ENCODE assay signal across 8 cellular contexts in genomic region chr12:112158461-112159145, GRCh38. TPM values are rescaled to one million over a fixed set of nuclear protein-coding genes. Genes with fewer than 3 reads are reported as not detected.
DNase-seq lines count a peak whose midpoint lies in the region; ATAC-seq and TF ChIP-seq lines count a peak whose summit lies in the region.
"Not testable (repeated sequence)": the region's sequence is repeated elsewhere in the genome, so short reads cannot be mapped to it uniquely, and the experiment has no call there.

No MANE protein-coding gene starts in this region.

- POLR2A ChIA-PET in CD4-positive, alpha-beta T cell (lab: Charles Lee), result interaction anchor here (0.6 to 2.3 kb wide), 5 partner anchors 28 to 145 kb away, joined by 4 to 15 read pairs (median 5); partner anchors contain the start of gene TRAFD1

- not testable (repeated sequence) for H3K9me3 Mint-ChIP-seq in CD4-positive, alpha-beta T cell; natural killer cell
- peaks cover 21% of the 10 kb centered on the region for H3K9me3 Mint-ChIP-seq in T-helper 1 cell treated with Interleukin-12 subunit alpha and Interleukin-12 subunit beta and Interleukin-4 antibody, amounts not matched to agents 30 μg/mL and 1 μg/mL, for 36 hours
- peaks cover 18% of the 10 kb centered on the region for H3K9me3 Mint-ChIP-seq in activated naive CD4-positive, alpha-beta T cell treated with anti-CD3 and anti-CD28 coated beads, Interleukin-2, amount 50 U/mL, for 24 hours

- peak overlapping the region; percentile 70 for H3K27ac Mint-ChIP-seq in CD4-positive, alpha-beta T cell
- H3K27ac Mint-ChIP-seq in T-helper 1 cell treated with Interleukin-12 subunit alpha and Interleukin-12 subunit beta and Interleukin-4 antibody, amounts not matched to agents 30 μg/mL and 1 μg/mL, for 36 hours, result peak overlapping the region; percentile 74
- H3K27ac Mint-ChIP-seq in activated naive CD4-positive, alpha-beta T cell treated with anti-CD3 and anti-CD28 coated beads, Interleukin-2, amount 50 U/mL, for 24 hours, result peak overlapping the region; percentile 23
- H3K27ac Mint-ChIP-seq in natural killer cell, result peak overlapping the region; percentile 47 to 80

- not testable (repeated sequence) for TF ChIP-seq CTCF in CD4-positive, alpha-beta T cell (IDR thresholded peaks at IDR 0.05); natural killer cell (IDR thresholded peaks at IDR 0.05); upper lobe of right lung (IDR thresholded peaks at IDR 0.05)

- H3K9me3 ChIP-seq in CD4-positive, alpha-beta T cell (ENCODE audit: control insufficient read depth, low read length); effector memory CD4-positive, alpha-beta T cell (ENCODE audit: control insufficient read depth, low read length); upper lobe of right lung: not testable (repeated sequence)

- not testable (repeated sequence) for H3K4me3 Mint-ChIP-seq in CD4-positive, alpha-beta T cell; activated naive CD4-positive, alpha-beta T cell treated with anti-CD3 and anti-CD28 coated beads, Interleukin-2, amount 50 U/mL, for 24 hours
- H3K4me3 Mint-ChIP-seq in T-helper 1 cell treated with Interleukin-12 subunit alpha and Interleukin-12 subunit beta and Interleukin-4 antibody, amounts not matched to agents 30 μg/mL and 1 μg/mL, for 36 hours, result peak overlapping the region; percentile 22
- H3K4me3 Mint-ChIP-seq in natural killer cell, result peak overlapping the region; percentile 25

- not testable (repeated sequence) for H3K27me3 ChIP-seq in CD4-positive, alpha-beta T cell (ENCODE audit: control insufficient read depth, insufficient read depth, low read length); effector memory CD4-positive, alpha-beta T cell (replicated peaks; ENCODE audit: control insufficient read depth, insufficient read depth, low read length, poor library complexity, severe bottlenecking); upper lobe of right lung

- DNase-seq in CD4-positive, alpha-beta T cell, result peak in 8 of 10 experiments; percentile 8 to 45 (median 23)
- DNase-seq in activated CD4-positive, alpha-beta T cell treated with anti-CD3 and anti-CD28 coated beads, Interleukin-2, amount 50 U/mL, for 4 hours, result peak; percentile 8 to 9
- DNase-seq in activated T-helper 1 cell treated with Interleukin-2 at 50 U/mL for 16 hours (ENCODE audit: low read depth) (peak; percentile 8), upper lobe of right lung (peak; percentile 54)
- DNase-seq in effector memory CD4-positive, alpha-beta T cell, result peak in 1 of 3 donors; percentile 23
- not testable (repeated sequence) for DNase-seq in natural killer cell

- not testable (repeated sequence) for H3K27me3 Mint-ChIP-seq in CD4-positive, alpha-beta T cell; T-helper 1 cell treated with Interleukin-12 subunit alpha and Interleukin-12 subunit beta and Interleukin-4 antibody, amounts not matched to agents 30 μg/mL and 1 μg/mL, for 36 hours (ENCODE audit: low read depth); activated naive CD4-positive, alpha-beta T cell treated with anti-CD3 and anti-CD28 coated beads, Interleukin-2, amount 50 U/mL, for 24 hours; natural killer cell (ENCODE audit: low read depth in 2 of 2)

- H3K4me1 ChIP-seq in effector memory CD4-positive, alpha-beta T cell (ENCODE audit: control insufficient read depth, insufficient read depth, low read length, poor library complexity, severe bottlenecking); upper lobe of right lung: not testable (repeated sequence)

- peak; percentile 63 for ATAC-seq in CD4-positive, alpha-beta T cell (ENCODE audit: poor library complexity)
- peak; percentile 52 to 66 (median 53) for ATAC-seq in natural killer cell
- not testable (repeated sequence) for ATAC-seq in upper lobe of right lung

- H3K36me3 Mint-ChIP-seq in CD4-positive, alpha-beta T cell (ENCODE audit: low read depth), result peaks cover 97% of the 10 kb centered on the region
- H3K36me3 Mint-ChIP-seq in T-helper 1 cell treated with Interleukin-12 subunit alpha and Interleukin-12 subunit beta and Interleukin-4 antibody, amounts not matched to agents 30 μg/mL and 1 μg/mL, for 36 hours (ENCODE audit: low read depth), result peaks cover 72% of the 10 kb centered on the region
- peaks cover 67% of the 10 kb centered on the region for H3K36me3 Mint-ChIP-seq in activated naive CD4-positive, alpha-beta T cell treated with anti-CD3 and anti-CD28 coated beads, Interleukin-2, amount 50 U/mL, for 24 hours
- peaks cover 26% of the 10 kb centered on the region for H3K36me3 Mint-ChIP-seq in natural killer cell

- H3K4me1 Mint-ChIP-seq in CD4-positive, alpha-beta T cell (ENCODE audit: low read depth), result peaks cover 11% of the 10 kb centered on the region
- peaks cover 33% of the 10 kb centered on the region for H3K4me1 Mint-ChIP-seq in T-helper 1 cell treated with Interleukin-12 subunit alpha and Interleukin-12 subunit beta and Interleukin-4 antibody, amounts not matched to agents 30 μg/mL and 1 μg/mL, for 36 hours (ENCODE audit: low read depth)
- peaks cover 26% of the 10 kb centered on the region for H3K4me1 Mint-ChIP-seq in activated naive CD4-positive, alpha-beta T cell treated with anti-CD3 and anti-CD28 coated beads, Interleukin-2, amount 50 U/mL, for 24 hours
- H3K4me1 Mint-ChIP-seq in natural killer cell, result peaks cover 13 to 21% of the 10 kb centered on the region in 2 donors

- not testable (repeated sequence) for H3K27ac ChIP-seq in CD4-positive, alpha-beta T cell (ENCODE audit: low read depth, low read length); upper lobe of right lung
- peak overlapping the region; percentile 33 for H3K27ac ChIP-seq in effector memory CD4-positive, alpha-beta T cell (ENCODE audit: insufficient read depth, low read length, poor library complexity, severe bottlenecking)

- CTCF ChIA-PET in CD4-positive, alpha-beta T cell (lab: Charles Lee), result not testable (repeated sequence)

- H3K4me3 ChIP-seq in effector memory CD4-positive, alpha-beta T cell (ENCODE audit: insufficient read depth, low read depth, low read length, poor library complexity, severe bottlenecking); upper lobe of right lung: not testable (repeated sequence)

- peaks cover 23% of the 10 kb centered on the region for H3K36me3 ChIP-seq in effector memory CD4-positive, alpha-beta T cell (ENCODE audit: control insufficient read depth, insufficient read depth, low read length)
- peaks cover 48% of the 10 kb centered on the region for H3K36me3 ChIP-seq in upper lobe of right lung

- intact Hi-C loops in CD4-positive, alpha-beta T cell (cut with DNase I, micrococcal nuclease); natural killer cell (cut with micrococcal nuclease); upper lobe of right lung (cut with DNase I): not testable (repeated sequence)

RNA-seq across cellular contexts. Expression of gene TRAFD1, which starts 33.2 kb away (rescaled TPM):
- 10 to 100 TPM; 19.6 to 20.4 TPM for total RNA-seq in CD4-positive, alpha-beta T cell
- 10 to 100 TPM; 35.8 to 45.3 (median 45.2) TPM for total RNA-seq in natural killer cell
- 35.3 TPM for total RNA-seq in upper lobe of right lung

RNA-seq across cellular contexts. Expression of gene NAA25, which starts 50.0 kb away (rescaled TPM):
- 10 to 100 TPM; 31.1 to 34.6 TPM for total RNA-seq in CD4-positive, alpha-beta T cell
- total RNA-seq in natural killer cell (10 to 100 TPM; 25.8 to 34.4 (median 30.7) TPM), upper lobe of right lung (18.8 TPM)

Comparison
In these comparisons a context has a peak if more than half of its experiments do, and no peak if none do; other contexts are left out.
1. H3K27ac Mint-ChIP-seq: peak in every context shown above with its lines; median percentile 74 in T-helper 1 cell treated with Interleukin-12 subunit alpha and Interleukin-12 subunit beta and Interleukin-4 antibody, amounts not matched to agents 30 μg/mL and 1 μg/mL, for 36 hours; 70 in CD4-positive, alpha-beta T cell; 64 in natural killer cell; 23 in activated naive CD4-positive, alpha-beta T cell treated with anti-CD3 and anti-CD28 coated beads, Interleukin-2, amount 50 U/mL, for 24 hours.